In genomic region chr11:122781378-122782040, GRCh38 we compare ENCODE assay signal across 7 cellular contexts.
DNase-seq lines count a peak whose midpoint lies in the region; ATAC-seq and TF ChIP-seq lines count a peak whose summit lies in the region.

No MANE protein-coding gene starts in this region.

- peak; percentile 50 for DNase-seq in NCI-H2196 treated with DMSO at 0.1 percent for 48 hours (lab: John Stamatoyannopoulos, UW; ENCODE audit: unreplicated experiment)
- DNase-seq in activated CD4-positive, CD25-positive, alpha-beta regulatory T cell treated with anti-CD3 and anti-CD28 coated beads, Interleukin-2, amount 50 U/mL, for 16 hours (ENCODE audit: low read depth, low spot score), result peak; percentile 59
- DNase-seq in central memory CD4-positive, alpha-beta T cell, result peak; percentile 51
- peak; percentile 86 for DNase-seq in kidney glomerular epithelial cell (lab: John Stamatoyannopoulos, UW)
- peak; percentile 84 to 85 for DNase-seq in stimulated activated CD4-positive, alpha-beta T cell treated with anti-CD3 and anti-CD28 coated beads, Interleukin-2, amount 100 ng/mL, for 24 hours

- TF ChIP-seq CTCF in GM12874 (IDR thresholded peaks at IDR 0.05; ENCODE audit: insufficient read depth, low read depth, low read length), result peak; percentile 92

- peak; percentile 80 for ATAC-seq in HG02973 (IDR thresholded peaks at IDR 0.05; ENCODE audit: unreplicated experiment)

Comparison
In these comparisons a context has a peak if more than half of its experiments do, and no peak if none do; other contexts are left out.
1. Peak in every context shown above with its lines: DNase-seq and ATAC-seq.